In genomic region chr7:37394158-37394557, GRCh38 we compare ENCODE assay signal across 26 cellular contexts. TPM values are rescaled to one million over a fixed set of nuclear protein-coding genes. Genes with fewer than 3 reads are reported as not detected.
A peak's percentile ranks its signal among the peaks of the same experiment; 100 is the strongest.
DNase-seq lines count a peak whose midpoint lies in the region; ATAC-seq and TF ChIP-seq lines count a peak whose summit lies in the region.
"Had no signal": no experiment of that assay in that cellular context is flagged by ENCODE, and none has a peak within 500 bp of the region (broad histone marks: within the 10 kb centered on the region; RNA-seq: fewer than 3 reads in every experiment).

No MANE protein-coding gene starts in this region.

- peak overlapping the region; percentile 16 for H3K27ac Mint-ChIP-seq in activated CD4-positive, alpha-beta memory T cell treated with anti-CD3 and anti-CD28 coated beads for 36 hours
- H3K27ac Mint-ChIP-seq in activated CD4-positive, alpha-beta memory T cell treated with anti-CD3 and anti-CD28 coated beads, Interleukin-2, amount 10 ng/mL, durations not matched to agents 7 days and 5 days = no peak overlapping the region
- peak overlapping the region in 6 of 10 donors; percentile 2 to 72 (median 49) for H3K27ac Mint-ChIP-seq in naive thymus-derived CD8-positive, alpha-beta T cell

- ATAC-seq in HG02571 (IDR thresholded peaks at IDR 0.05; ENCODE audit: unreplicated experiment) (peak; percentile 90), gastrocnemius medialis (no peak)
- no peak for ATAC-seq in naive thymus-derived CD8-positive, alpha-beta T cell
- ATAC-seq: HepG2 had no signal

- H3K27me3 ChIP-seq in MM.1S (replicated peaks; ENCODE audit: insufficient read depth, low read length) (no peaks in the 10 kb centered on the region), gastrocnemius medialis (no peaks in the 10 kb centered on the region)
- H3K27me3 ChIP-seq: hepatocyte, tibial artery had no signal

- 0 out of 2 replicates have a peak, but pooled peaks cover 4% of the 10 kb centered on the region for H3F3A ChIP-seq in MM.1S (ENCODE audit: insufficient read depth, low read length)

- no peaks in the 10 kb centered on the region for H3K27me3 Mint-ChIP-seq in activated CD4-positive, alpha-beta memory T cell treated with anti-CD3 and anti-CD28 coated beads for 36 hours
- no peaks in the 10 kb centered on the region for H3K27me3 Mint-ChIP-seq in activated CD4-positive, alpha-beta memory T cell treated with anti-CD3 and anti-CD28 coated beads, Interleukin-2, amount 10 ng/mL, durations not matched to agents 7 days and 5 days
- no peaks in the 10 kb centered on the region for H3K27me3 Mint-ChIP-seq in naive thymus-derived CD8-positive, alpha-beta T cell

- H3K4me1 Mint-ChIP-seq in activated CD4-positive, alpha-beta memory T cell treated with anti-CD3 and anti-CD28 coated beads for 36 hours (ENCODE audit: low read depth) = peaks cover 74% of the 10 kb centered on the region
- H3K4me1 Mint-ChIP-seq in activated CD4-positive, alpha-beta memory T cell treated with anti-CD3 and anti-CD28 coated beads, Interleukin-2, amount 10 ng/mL, durations not matched to agents 7 days and 5 days = peaks cover 24% of the 10 kb centered on the region
- H3K4me1 Mint-ChIP-seq in naive thymus-derived CD8-positive, alpha-beta T cell = peaks cover 44 to 91% (median 79%) of the 10 kb centered on the region in 4 donors

- CTCF ChIA-PET in activated CD4-positive, alpha-beta memory T cell treated with anti-CD3 and anti-CD28 coated beads for 36 hours (lab: Charles Lee) = interaction anchor here (1.2 to 1.5 kb wide), 2 partner anchors 56 to 109 kb away, joined by 3 to 4 read pairs; no protein-coding TSS in a partner anchor
- CTCF ChIA-PET in activated CD4-positive, alpha-beta memory T cell treated with anti-CD3 and anti-CD28 coated beads, Interleukin-2, amount 10 ng/mL, durations not matched to agents 7 days and 5 days (lab: Charles Lee) = no interaction called here

- no peaks in the 10 kb centered on the region for H3K36me3 ChIP-seq in MM.1S (replicated peaks; ENCODE audit: insufficient read depth, low read length)
- H3K36me3 ChIP-seq in gastrocnemius medialis = no peaks in the 10 kb centered on the region
- H3K36me3 ChIP-seq: tibial artery had no signal

- no peak for TF ChIP-seq CTCF in MM.1S (IDR thresholded peaks at IDR 0.05; ENCODE audit: low read length)
- TF ChIP-seq CTCF in GM13977 (IDR thresholded peaks at IDR 0.05; ENCODE audit: extremely low read depth, insufficient read depth, missing control alignments) = no peak
- TF ChIP-seq CTCF in gastrocnemius medialis (IDR thresholded peaks at IDR 0.05 in 4 of 5, conservative IDR thresholded peaks at IDR 0.05 in 1 of 5) = no peak

- H3K9me2 ChIP-seq in MM.1S (replicated peaks; ENCODE audit: insufficient read depth, low read length) = no peaks in the 10 kb centered on the region

- in situ Hi-C loops in GM13977 (cut with MboI; ENCODE audit: low pct_unique_long_range_greater_than_20kb, low sequenced_read_pairs, unreplicated experiment) = no loop called here
- in situ Hi-C loops in gastrocnemius medialis (cut with MboI; ENCODE audit: low sequenced_read_pairs in 4 of 4) = no loop called here

- H3K9ac ChIP-seq in MM.1S (ENCODE audit: low read length) = no peak overlapping the region

- no peak overlapping the region for H3K4me3 Mint-ChIP-seq in activated CD4-positive, alpha-beta memory T cell treated with anti-CD3 and anti-CD28 coated beads for 36 hours
- H3K4me3 Mint-ChIP-seq in activated CD4-positive, alpha-beta memory T cell treated with anti-CD3 and anti-CD28 coated beads, Interleukin-2, amount 10 ng/mL, durations not matched to agents 7 days and 5 days = no peak overlapping the region
- peak overlapping the region in 2 of 10 donors; percentile 3 to 17 for H3K4me3 Mint-ChIP-seq in naive thymus-derived CD8-positive, alpha-beta T cell
- H3K4me3 Mint-ChIP-seq: neural crest cell had no signal

- peak overlapping the region; percentile 40; the same call in 1 of the 2 replicates for H2AFZ ChIP-seq in MM.1S (ENCODE audit: low read length)
- H2AFZ ChIP-seq: hepatocyte had no signal

- no peaks in the 10 kb centered on the region for H3K79me2 ChIP-seq in MM.1S (ENCODE audit: low read length)
- H3K79me2 ChIP-seq: hepatocyte had no signal

- intact Hi-C loops in activated CD4-positive, alpha-beta memory T cell treated with anti-CD3 and anti-CD28 coated beads for 36 hours (cut with micrococcal nuclease) = no loop called here
- intact Hi-C loops in gastrocnemius medialis (cut with DNase I; ENCODE audit: low total_unique reads) = no loop called here

- no peaks in the 10 kb centered on the region for H3K9me3 Mint-ChIP-seq in activated CD4-positive, alpha-beta memory T cell treated with anti-CD3 and anti-CD28 coated beads for 36 hours
- no peaks in the 10 kb centered on the region for H3K9me3 Mint-ChIP-seq in activated CD4-positive, alpha-beta memory T cell treated with anti-CD3 and anti-CD28 coated beads, Interleukin-2, amount 10 ng/mL, durations not matched to agents 7 days and 5 days
- no peaks in the 10 kb centered on the region for H3K9me3 Mint-ChIP-seq in naive thymus-derived CD8-positive, alpha-beta T cell
- H3K9me3 Mint-ChIP-seq: neural crest cell had no signal

- H3K4me3 ChIP-seq in MM.1S (ENCODE audit: low read length) = no peak overlapping the region
- H3K4me3 ChIP-seq in gastrocnemius medialis = no peak overlapping the region
- H3K4me3 ChIP-seq: hepatocyte, tibial artery had no signal

- H3K36me3 Mint-ChIP-seq in activated CD4-positive, alpha-beta memory T cell treated with anti-CD3 and anti-CD28 coated beads for 36 hours = no peaks in the 10 kb centered on the region
- peaks cover 3% of the 10 kb centered on the region for H3K36me3 Mint-ChIP-seq in activated CD4-positive, alpha-beta memory T cell treated with anti-CD3 and anti-CD28 coated beads, Interleukin-2, amount 10 ng/mL, durations not matched to agents 7 days and 5 days (ENCODE audit: low read depth)
- H3K36me3 Mint-ChIP-seq in naive thymus-derived CD8-positive, alpha-beta T cell = peaks cover 0 to 4% (median 2%) of the 10 kb centered on the region in 3 donors

- H3K9me3 ChIP-seq in MM.1S (replicated peaks; ENCODE audit: insufficient read depth, low read length) (no peaks in the 10 kb centered on the region), gastrocnemius medialis (no peaks in the 10 kb centered on the region)
- H3K9me3 ChIP-seq: tibial artery had no signal

- H3K4me1 ChIP-seq in MM.1S (ENCODE audit: low read length) (peaks cover 29% of the 10 kb centered on the region), gastrocnemius medialis (peaks cover 4 to 8% of the 10 kb centered on the region in 2 donors)
- H3K4me1 ChIP-seq: tibial artery had no signal

- H3K4me2 ChIP-seq in MM.1S (ENCODE audit: low read depth, low read length) = peak overlapping the region; percentile 15
- H3K4me2 ChIP-seq: hepatocyte had no signal

- POLR2A ChIA-PET in activated CD4-positive, alpha-beta memory T cell treated with anti-CD3 and anti-CD28 coated beads for 36 hours (lab: Charles Lee) = interaction anchor here (1.2 kb wide), 1 partner anchor 55 kb away, joined by 5 read pairs; the partner anchor contains the start of gene ELMO1
- POLR2A ChIA-PET in activated CD4-positive, alpha-beta memory T cell treated with anti-CD3 and anti-CD28 coated beads, Interleukin-2, amount 10 ng/mL, durations not matched to agents 7 days and 5 days (lab: Charles Lee) = no interaction called here
- POLR2A ChIA-PET in naive thymus-derived CD8-positive, alpha-beta T cell (lab: Charles Lee) = no interaction called here

- H4K20me1 ChIP-seq in MM.1S (ENCODE audit: insufficient read depth, low read length) = no peaks in the 10 kb centered on the region

- DNase-seq in activated CD4-positive, alpha-beta memory T cell treated with anti-CD3 and anti-CD28 coated beads for 36 hours = no peak
- DNase-seq in activated CD4-positive, alpha-beta memory T cell treated with anti-CD3 and anti-CD28 coated beads, Interleukin-2, amount 10 ng/mL, durations not matched to agents 7 days and 5 days = no peak
- DNase-seq in MM.1S (peak; percentile 79), GM13977 (ENCODE audit: low spot score) (no peak), gastrocnemius medialis (no peak), NCI-H345 (lab: John Stamatoyannopoulos, UW) (no peak)
- DNase-seq in naive thymus-derived CD8-positive, alpha-beta T cell = no peak
- DNase-seq: activated CD4-positive, alpha-beta T cell treated with anti-CD3 and anti-CD28 coated beads, Interleukin-2, amount 50 U/mL, for 48 hours; amniotic stem cell; C1 segment of cervical spinal cord; caudate nucleus; effector CD8-positive, alpha-beta T cell; H7; kidney; mesenchymal stem cell; NCI-H2029; NCI-H510A treated with DMSO at 0.1 percent for 48 hours; SHP77; T-helper 1 cell; tibial artery had no signal

- H3K27ac ChIP-seq in MM.1S (ENCODE audit: low read length) = peak overlapping the region; percentile 47; the same call in 1 of the 2 replicates
- no peak overlapping the region for H3K27ac ChIP-seq in gastrocnemius medialis
- H3K27ac ChIP-seq: 22Rv1, hepatocyte, tibial artery, VCaP had no signal

- TF ChIP-seq POLR2A in gastrocnemius medialis (IDR thresholded peaks at IDR 0.05) = no peak

RNA-seq across cellular contexts. Expression of gene ELMO1, which starts 54.5 kb away (rescaled TPM):
- 10 to 100 TPM; 88.7 to 93.3 TPM for total RNA-seq in activated CD4-positive, alpha-beta memory T cell treated with anti-CD3 and anti-CD28 coated beads for 36 hours
- 100 to 1,000 TPM; 100 to 102 TPM for total RNA-seq in activated CD4-positive, alpha-beta memory T cell treated with anti-CD3 and anti-CD28 coated beads, Interleukin-2, amount 10 ng/mL, durations not matched to agents 7 days and 5 days
- 100 to 1,000 TPM in 1 of 2 experiments, 10 to 100 TPM in 1; 94.4 to 120 TPM for total RNA-seq in naive thymus-derived CD8-positive, alpha-beta T cell
- polyA plus RNA-seq in naive thymus-derived CD8-positive, alpha-beta T cell = 10 to 100 TPM; 26.9 to 58.4 (median 44.9) TPM
- total RNA-seq in gastrocnemius medialis = 10 to 100 TPM in 3 of 4 donors, 1 to 10 TPM in 1; 8.4 to 18.9 (median 14.6) TPM

Comparison
In these comparisons a context has a peak if more than half of its experiments do, and no peak if none do; other contexts are left out.
1. RNA of gene ELMO1, which starts 54.5 kb away (total RNA-seq): 94.4 to 120 TPM in naive thymus-derived CD8-positive, alpha-beta T cell, 100 to 102 TPM in activated CD4-positive, alpha-beta memory T cell treated with anti-CD3 and anti-CD28 coated beads, Interleukin-2, amount 10 ng/mL, durations not matched to agents 7 days and 5 days and 88.7 to 93.3 TPM in activated CD4-positive, alpha-beta memory T cell treated with anti-CD3 and anti-CD28 coated beads for 36 hours; 8.4 to 18.9 TPM in gastrocnemius medialis; every median in the first group is over 4 times any median in the second.